18 cellular contexts compared by ENCODE assay signal in the genomic region with DNA sequence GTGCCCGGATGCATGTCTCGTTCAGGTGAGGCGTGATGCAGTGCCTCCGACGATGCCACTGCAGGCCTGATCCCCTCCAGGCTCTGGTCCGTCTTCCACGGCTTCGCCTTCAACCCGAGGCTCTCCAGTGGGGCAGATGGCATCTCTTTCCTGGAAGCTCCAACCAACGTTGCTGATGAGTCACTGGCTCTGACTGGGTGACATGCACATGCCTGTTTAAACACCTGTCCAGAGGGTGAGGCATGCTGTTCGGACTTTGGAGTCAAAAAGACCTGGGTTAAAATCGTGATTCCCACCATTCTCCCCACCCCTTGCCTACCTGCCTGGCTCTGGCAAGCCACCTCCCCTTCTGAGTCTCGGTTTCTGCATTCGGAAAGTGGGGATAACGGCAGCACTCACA. TPM values are rescaled to one million over a fixed set of nuclear protein-coding genes. Genes with fewer than 3 reads are reported as not detected.
DNase-seq lines count a peak whose midpoint lies in the region; ATAC-seq, FAIRE-seq and TF ChIP-seq lines count a peak whose summit lies in the region.
"Had no signal": no experiment of that assay in that cellular context is flagged by ENCODE, and none has a peak within 500 bp of the region (broad histone marks: within the 10 kb centered on the region; RNA-seq: fewer than 3 reads in every experiment).

No MANE protein-coding gene starts in this region.

- H3K36me3 ChIP-seq in HepG2 (replicated peaks in 1 of 2; ENCODE audit: control insufficient read depth in 1 of 2, insufficient read depth in 2 of 2, low read length in 2 of 2) (no peaks in the 10 kb centered on the region), right lobe of liver (no peaks in the 10 kb centered on the region), hepatocyte (replicated peaks; ENCODE audit: insufficient read depth, low read depth) (no peaks in the 10 kb centered on the region), tibial nerve (no peaks in the 10 kb centered on the region)

- TF ChIP-seq CTCF in HepG2 (CRISPR knock-in tag; IDR thresholded peaks at IDR 0.05) (no peak), right lobe of liver (IDR thresholded peaks at IDR 0.05) (no peak), hepatocyte (IDR thresholded peaks at IDR 0.05; ENCODE audit: poor library complexity) (no peak), tibial nerve (IDR thresholded peaks at IDR 0.05) (no peak)

- H3K27ac Mint-ChIP-seq in activated CD4-positive, alpha-beta T cell treated with anti-CD3 and anti-CD28 coated beads, Interleukin-2, amount 10 ng/mL, durations not matched to agents 7 days and 5 days = no peak overlapping the region

- H3K9ac ChIP-seq in HepG2 (ENCODE audit: insufficient read depth, low read depth, low read length) = no peak overlapping the region
- H3K9ac ChIP-seq: KMS-11 had no signal

- H3K4me1 Mint-ChIP-seq in activated CD4-positive, alpha-beta T cell treated with anti-CD3 and anti-CD28 coated beads, Interleukin-2, amount 10 ng/mL, durations not matched to agents 7 days and 5 days = peaks cover 3% of the 10 kb centered on the region

- CTCF ChIA-PET in HepG2 (lab: Yijun Ruan, JAX; ENCODE audit: low intra/inter-chr PET ratio, low total read pairs) = no interaction called here
- CTCF ChIA-PET in activated CD4-positive, alpha-beta T cell treated with anti-CD3 and anti-CD28 coated beads, Interleukin-2, amount 10 ng/mL, durations not matched to agents 7 days and 5 days (lab: Charles Lee) = no interaction called here

- H3K27me3 Mint-ChIP-seq in activated CD4-positive, alpha-beta T cell treated with anti-CD3 and anti-CD28 coated beads, Interleukin-2, amount 10 ng/mL, durations not matched to agents 7 days and 5 days = peaks cover 31% of the 10 kb centered on the region

- H3K9me2 ChIP-seq in hepatocyte (replicated peaks; ENCODE audit: insufficient read depth) = no peaks in the 10 kb centered on the region

- H3K4me2 ChIP-seq in HepG2 (ENCODE audit: low read depth, low read length) = no peak overlapping the region
- no peak overlapping the region for H3K4me2 ChIP-seq in hepatocyte
- H3K4me2 ChIP-seq: A549, KMS-11 had no signal

- BruUV-seq in HepG2 (replicated peaks; lab: Mats Ljungman, UMichigan) = no TSS peak

- H3K9me3 Mint-ChIP-seq in activated CD4-positive, alpha-beta T cell treated with anti-CD3 and anti-CD28 coated beads, Interleukin-2, amount 10 ng/mL, durations not matched to agents 7 days and 5 days = no peaks in the 10 kb centered on the region

- no peak for FAIRE-seq in HepG2 (lab: Jason Lieb, UNC)
- FAIRE-seq: A549 had no signal

- TF ChIP-seq RAD21 in HepG2 (CRISPR knock-in tag; IDR thresholded peaks at IDR 0.05) = no peak

- 6% methylated on average over 15 of the region's 15 CpGs for WGBS in HepG2 (ENCODE audit: low lambda C conversion rate)
- 43% methylated on average over 5 of the region's 15 CpGs for WGBS in right lobe of liver (ENCODE audit: insufficient coverage, low coverage, low lambda C conversion rate, missing lambda C conversion rate)
- WGBS in hepatocyte (ENCODE audit: low lambda C conversion rate, missing lambda C conversion rate) = 86% methylated on average over 15 of the region's 15 CpGs
- WGBS in tibial nerve, 2 donors = 87 to 89% methylated on average over 15 of the region's 15 CpGs

- ATAC-seq in HepG2 (no peak), right lobe of liver (no peak)
- ATAC-seq: A549, Right ventricle myocardium inferior had no signal

- peaks cover 8 to 42% of the 10 kb centered on the region in 2 experiments; a peak in 3 of 5 replicates for H3K27me3 ChIP-seq in HepG2 (ENCODE audit: control insufficient read depth in 1 of 2, insufficient read depth in 2 of 2, low read length in 2 of 2)
- H3K27me3 ChIP-seq in right lobe of liver = no peaks in the 10 kb centered on the region
- H3K27me3 ChIP-seq in hepatocyte = peaks cover 12% of the 10 kb centered on the region
- H3K27me3 ChIP-seq in tibial nerve = peaks cover 0 to 17% of the 10 kb centered on the region in 2 donors

- H3K27ac ChIP-seq in HepG2 (ENCODE audit: extremely low read length, insufficient read depth, low read length) (no peak overlapping the region), right lobe of liver (no peak overlapping the region), hepatocyte (no peak overlapping the region), tibial nerve (no peak overlapping the region)
- H3K27ac ChIP-seq: A549, C4-2B, KMS-11 had no signal

- H4K20me1 ChIP-seq in HepG2 (ENCODE audit: insufficient read depth, low read length) = no peaks in the 10 kb centered on the region
- H4K20me1 ChIP-seq in hepatocyte (ENCODE audit: insufficient read depth, poor library complexity, severe bottlenecking) = no peaks in the 10 kb centered on the region

- POLR2A ChIA-PET in HepG2 (lab: Yijun Ruan, JAX) = interaction anchor here (0.6 kb wide), 1 partner anchor 148 kb away, joined by 3 read pairs; no protein-coding TSS in a partner anchor
- POLR2A ChIA-PET in activated CD4-positive, alpha-beta T cell treated with anti-CD3 and anti-CD28 coated beads, Interleukin-2, amount 10 ng/mL, durations not matched to agents 7 days and 5 days (lab: Charles Lee) = no interaction called here

- H3K4me3 Mint-ChIP-seq in activated CD4-positive, alpha-beta T cell treated with anti-CD3 and anti-CD28 coated beads, Interleukin-2, amount 10 ng/mL, durations not matched to agents 7 days and 5 days = no peak overlapping the region

- intact Hi-C loops in HepG2 (cut with micrococcal nuclease; ENCODE audit: unreplicated experiment) = no loop called here
- intact Hi-C loops in right lobe of liver (cut with DNase I) = no loop called here

- H3K79me2 ChIP-seq in HepG2 (ENCODE audit: insufficient read depth, low read length) (no peaks in the 10 kb centered on the region), hepatocyte (no peaks in the 10 kb centered on the region)

- in situ Hi-C loops in HepG2 (cut with HindIII; ENCODE audit: extremely low pct_ligation_motif_present, low pct_unique_long_range_greater_than_20kb) = no loop called here

- H3K36me3 Mint-ChIP-seq in activated CD4-positive, alpha-beta T cell treated with anti-CD3 and anti-CD28 coated beads, Interleukin-2, amount 10 ng/mL, durations not matched to agents 7 days and 5 days (ENCODE audit: low read depth) = no peaks in the 10 kb centered on the region

- no peaks in the 10 kb centered on the region for H3K9me3 ChIP-seq in HepG2 (ENCODE audit: low read length)
- no peaks in the 10 kb centered on the region for H3K9me3 ChIP-seq in right lobe of liver
- no peaks in the 10 kb centered on the region for H3K9me3 ChIP-seq in hepatocyte (ENCODE audit: low read depth)
- H3K9me3 ChIP-seq in tibial nerve = no peaks in the 10 kb centered on the region
- H3K9me3 ChIP-seq: A549 had no signal

- no peak for DNase-seq in HepG2 (ENCODE audit: low spot score)
- DNase-seq in right lobe of liver = no peak
- peak; percentile 48 to 79 for DNase-seq in SHP77 (lab: John Stamatoyannopoulos, UW)
- peak; percentile 44 for DNase-seq in hepatocyte (ENCODE audit: low spot score)
- DNase-seq in dermis blood vessel endothelial cell = no peak
- DNase-seq in tibial nerve (ENCODE audit: low spot score in 2 of 2) = no peak
- DNase-seq in activated CD4-positive, alpha-beta T cell treated with anti-CD3 and anti-CD28 coated beads, Interleukin-2, amount 10 ng/mL, durations not matched to agents 7 days and 5 days = no peak
- DNase-seq in effector CD8-positive, alpha-beta T cell (lab: John Stamatoyannopoulos, UW) = no peak
- DNase-seq: H7; NCI-H2029 treated with DMSO at 0.1 percent for 48 hours; NCI-H2227 treated with DMSO at 0.1 percent for 48 hours; NCI-H526 treated with DMSO at 0.1 percent for 48 hours; NK-92 treated with Interleukin-12 subunit alpha and Interleukin-12 subunit beta, amount 100 ng/mL, for 24 hours; OCI-M1 had no signal

- TF ChIP-seq POLR2A in HepG2 (IDR thresholded peaks at IDR 0.05; ENCODE audit: insufficient read depth in 1 of 2, low read depth in 2 of 2, low read length in 2 of 2) (no peak), right lobe of liver (IDR thresholded peaks at IDR 0.05) (no peak), tibial nerve (IDR thresholded peaks at IDR 0.05) (no peak)

- H2AFZ ChIP-seq in HepG2 (ENCODE audit: low read length) (no peak overlapping the region), hepatocyte (no peak overlapping the region)

- TF ChIP-seq EP300 in HepG2 (IDR thresholded peaks at IDR 0.05; ENCODE audit: low read depth in 2 of 2, low read length in 2 of 2) (no peak), HepG2 (CRISPR knock-in tag; IDR thresholded peaks at IDR 0.05; ENCODE audit: borderline replicate concordance) (no peak), tibial nerve (IDR thresholded peaks at IDR 0.05) (no peak)

- H3K4me1 ChIP-seq in HepG2 (ENCODE audit: insufficient read depth, low read length) (no peaks in the 10 kb centered on the region), right lobe of liver (no peaks in the 10 kb centered on the region), hepatocyte (ENCODE audit: insufficient read depth) (no peaks in the 10 kb centered on the region), tibial nerve (no peaks in the 10 kb centered on the region)
- H3K4me1 ChIP-seq: A549 had no signal

- H3K4me3 ChIP-seq in HepG2 (replicated peaks in 1 of 3; ENCODE audit: insufficient read depth in 1 of 3, low read depth in 2 of 3, low read length in 3 of 3) = no peak overlapping the region
- no peak overlapping the region for H3K4me3 ChIP-seq in right lobe of liver
- no peak overlapping the region for H3K4me3 ChIP-seq in hepatocyte
- H3K4me3 ChIP-seq in tibial nerve = no peak overlapping the region
- H3K4me3 ChIP-seq: A549 had no signal

RNA-seq across cellular contexts. Expression of gene EDN3, which starts 8.7 kb away (rescaled TPM):
- total RNA-seq in HepG2 (2016; rRNA removed; fragmentation: Illumina TruSeq; extraction: Trizol) (not detected in 2 replicates), right lobe of liver (not detected), hepatocyte (1.4 and 4.0 TPM in 2 replicates), dermis blood vessel endothelial cell (not detected in 2 replicates), tibial nerve (1 to 10 TPM in 1 of 4 donors, not detected in 3; 2.9 TPM)
- total RNA-seq in HepG2 (2016; cell fraction: cytosol; rRNA removed; fragmentation: Illumina TruSeq; extraction: Trizol; ENCODE audit: low read depth) = not detected in 2 replicates
- not detected in 2 replicates for total RNA-seq in HepG2 (2016; cell fraction: insoluble cytoplasmic fraction; rRNA removed; fragmentation: Illumina TruSeq; extraction: Trizol)
- total RNA-seq in HepG2 (2016; cell fraction: membrane; rRNA removed; fragmentation: Illumina TruSeq; extraction: Trizol) = not detected in 2 replicates
- total RNA-seq in HepG2 (2016; cell fraction: nucleus; rRNA removed; fragmentation: Illumina TruSeq; extraction: Trizol) = not detected in 2 replicates
- polyA plus RNA-seq in HepG2 (2011; rRNA removed) (not detected in 2 replicates), hepatocyte (5.8 and 5.9 TPM in 2 replicates)
- polyA plus RNA-seq in HepG2 (2011; cell fraction: cytosol; rRNA removed) = not detected in 2 replicates
- polyA plus RNA-seq in HepG2 (2011; cell fraction: nucleus; rRNA removed) = not detected in 2 replicates
- not detected in 2 replicates for polyA plus RNA-seq in HepG2 (2012)
- polyA plus RNA-seq in HepG2 (2016; cell fraction: cytosol; fragmentation: Illumina TruSeq; extraction: Trizol; ENCODE audit: low read depth) = not detected in 2 replicates
- polyA plus RNA-seq in HepG2 (2016; cell fraction: insoluble cytoplasmic fraction; fragmentation: Illumina TruSeq; extraction: Trizol; ENCODE audit: low read depth) = not detected in 2 replicates
- polyA plus RNA-seq in HepG2 (2016; cell fraction: membrane; fragmentation: Illumina TruSeq; extraction: Trizol; ENCODE audit: low read depth) = not detected in 2 replicates
- not detected in 2 replicates for polyA plus RNA-seq in HepG2 (2016; cell fraction: nucleus; fragmentation: Illumina TruSeq; extraction: Trizol; ENCODE audit: insufficient read depth, low read depth)
- not detected in 2 replicates for polyA minus RNA-seq in HepG2 (2011; rRNA and poly(A)+ RNA removed; ENCODE audit: low replicate concordance)
- not detected in 2 replicates for polyA minus RNA-seq in HepG2 (2011; cell fraction: cytosol; rRNA and poly(A)+ RNA removed)
- not detected in 2 replicates for polyA minus RNA-seq in HepG2 (2011; cell fraction: nucleus; rRNA and poly(A)+ RNA removed)
- under 1 TPM; 0.10 to 0.22 TPM for total RNA-seq in activated CD4-positive, alpha-beta T cell treated with anti-CD3 and anti-CD28 coated beads, Interleukin-2, amount 10 ng/mL, durations not matched to agents 7 days and 5 days
- total RNA-seq: H7, Right ventricle myocardium inferior had no signal

Comparison
In these comparisons a context has a peak if more than half of its experiments do, and no peak if none do; other contexts are left out.
1. DNase-seq: peak in SHP77 (2 of 2) and hepatocyte (single experiment); none in HepG2 (single experiment), right lobe of liver (0 of 3), dermis blood vessel endothelial cell (single experiment), tibial nerve (0 of 2), activated CD4-positive, alpha-beta T cell treated with anti-CD3 and anti-CD28 coated beads, Interleukin-2, amount 10 ng/mL, durations not matched to agents 7 days and 5 days (single experiment) and effector CD8-positive, alpha-beta T cell (single experiment).